ENCODE assay signal across 8 cellular contexts in the genomic region with DNA sequence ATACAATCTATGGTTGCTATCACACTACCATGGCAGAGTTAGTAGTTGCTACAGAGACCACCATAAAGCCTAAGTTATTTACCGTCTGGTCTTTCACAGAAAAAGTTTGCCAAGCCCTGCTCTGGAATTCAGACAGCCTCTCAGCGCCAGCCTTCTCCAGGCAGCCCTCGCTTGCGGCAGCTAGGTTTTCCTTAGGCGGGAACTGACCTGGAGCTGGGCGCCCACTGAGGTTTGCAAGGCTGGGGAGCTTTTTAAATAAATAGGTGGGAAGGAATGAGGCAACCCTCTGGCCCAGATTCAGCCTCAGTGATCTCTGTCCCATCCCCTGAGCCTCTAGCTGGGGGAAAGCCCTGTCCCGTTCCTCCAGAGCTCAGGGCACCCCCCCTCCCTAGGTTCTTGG. TPM values are rescaled to one million over a fixed set of nuclear protein-coding genes. Genes with fewer than 3 reads are reported as not detected.
DNase-seq lines count a peak whose midpoint lies in the region; ATAC-seq, FAIRE-seq and TF ChIP-seq lines count a peak whose summit lies in the region.

No MANE protein-coding gene starts in this region.

- H3K27me3 Mint-ChIP-seq in stimulated activated naive CD8-positive, alpha-beta T cell treated with anti-CD3 and anti-CD28 coated beads, Interleukin-15, Interleukin-2, amounts not matched to agents 100 ng/mL and 50 ng/mL, for 24 hours = peaks cover 13% of the 10 kb centered on the region
- peaks cover 0 to 12% of the 10 kb centered on the region in 2 donors for H3K27me3 Mint-ChIP-seq in natural killer cell treated with Interleukin-12 subunit alpha and Interleukin-12 subunit beta and Interleukin-15 and Interleukin-18, amount 100 ng/mL, for 72 hours

- no peak for ATAC-seq in stimulated activated naive CD8-positive, alpha-beta T cell treated with anti-CD3 and anti-CD28 coated beads, Interleukin-15, Interleukin-2, amounts not matched to agents 100 U/mL and 50 U/mL, for 24 hours
- ATAC-seq in natural killer cell treated with Interleukin-12 subunit alpha and Interleukin-12 subunit beta and Interleukin-15 and Interleukin-18, amount 100 ng/mL, for 72 hours = no peak
- no peak for ATAC-seq in HG02973 (IDR thresholded peaks at IDR 0.05; ENCODE audit: unreplicated experiment)

- H3K9me3 ChIP-seq in vagina = no peaks in the 10 kb centered on the region

- no peak for DNase-seq in stimulated activated naive CD8-positive, alpha-beta T cell treated with anti-CD3 and anti-CD28 coated beads, Interleukin-15, Interleukin-2, amounts not matched to agents 100 U/mL and 50 U/mL, for 24 hours
- no peak for DNase-seq in bronchial epithelial cell (ENCODE audit: low read depth)
- DNase-seq in natural killer cell treated with Interleukin-12 subunit alpha and Interleukin-12 subunit beta and Interleukin-15 and Interleukin-18, amount 100 ng/mL, for 72 hours (ENCODE audit: low spot score) = no peak
- no peak for DNase-seq in vagina (ENCODE audit: extremely low spot score in 2 of 2)
- DNase-seq in iPS-NIHi11 (ENCODE audit: low spot score) = no peak
- DNase-seq in NCI-H82 treated with DMSO at 0.1 percent for 48 hours (lab: John Stamatoyannopoulos, UW; ENCODE audit: unreplicated experiment) = no peak

- no peaks in the 10 kb centered on the region for H3K27me3 ChIP-seq in bronchial epithelial cell (ENCODE audit: control insufficient read depth, insufficient read depth, low read length)
- H3K27me3 ChIP-seq in vagina = no peaks in the 10 kb centered on the region

- H3K4me1 Mint-ChIP-seq in stimulated activated naive CD8-positive, alpha-beta T cell treated with anti-CD3 and anti-CD28 coated beads, Interleukin-15, Interleukin-2, amounts not matched to agents 100 ng/mL and 50 ng/mL, for 24 hours (ENCODE audit: low read depth) = peaks cover 13% of the 10 kb centered on the region
- H3K4me1 Mint-ChIP-seq in natural killer cell treated with Interleukin-12 subunit alpha and Interleukin-12 subunit beta and Interleukin-15 and Interleukin-18, amount 100 ng/mL, for 72 hours (ENCODE audit: low read depth in 2 of 2) = peaks cover 3 to 7% of the 10 kb centered on the region in 2 donors

- no peak overlapping the region for H3K27ac Mint-ChIP-seq in stimulated activated naive CD8-positive, alpha-beta T cell treated with anti-CD3 and anti-CD28 coated beads, Interleukin-15, Interleukin-2, amounts not matched to agents 100 ng/mL and 50 ng/mL, for 24 hours
- H3K27ac Mint-ChIP-seq in natural killer cell treated with Interleukin-12 subunit alpha and Interleukin-12 subunit beta and Interleukin-15 and Interleukin-18, amount 100 ng/mL, for 72 hours = no peak overlapping the region

- H3K36me3 Mint-ChIP-seq in stimulated activated naive CD8-positive, alpha-beta T cell treated with anti-CD3 and anti-CD28 coated beads, Interleukin-15, Interleukin-2, amounts not matched to agents 100 ng/mL and 50 ng/mL, for 24 hours (ENCODE audit: low read depth) = no peaks in the 10 kb centered on the region
- no peaks in the 10 kb centered on the region for H3K36me3 Mint-ChIP-seq in natural killer cell treated with Interleukin-12 subunit alpha and Interleukin-12 subunit beta and Interleukin-15 and Interleukin-18, amount 100 ng/mL, for 72 hours

- peak overlapping the region; percentile 68 for H3K27ac ChIP-seq in vagina

- H3K4me1 ChIP-seq in vagina = peaks cover 20% of the 10 kb centered on the region

- FAIRE-seq in bronchial epithelial cell (lab: Jason Lieb, UNC) = no peak

- no peak for TF ChIP-seq CTCF in bronchial epithelial cell (IDR thresholded peaks at IDR 0.05; ENCODE audit: insufficient read depth, low read length, severe bottlenecking)
- TF ChIP-seq CTCF in vagina (IDR thresholded peaks at IDR 0.05) = no peak

- H3K9me3 Mint-ChIP-seq in stimulated activated naive CD8-positive, alpha-beta T cell treated with anti-CD3 and anti-CD28 coated beads, Interleukin-15, Interleukin-2, amounts not matched to agents 100 ng/mL and 50 ng/mL, for 24 hours = no peaks in the 10 kb centered on the region
- no peaks in the 10 kb centered on the region for H3K9me3 Mint-ChIP-seq in natural killer cell treated with Interleukin-12 subunit alpha and Interleukin-12 subunit beta and Interleukin-15 and Interleukin-18, amount 100 ng/mL, for 72 hours

- peak overlapping the region; percentile 74 for H3K4me3 ChIP-seq in bronchial epithelial cell (ENCODE audit: low read depth, low read length)
- peak overlapping the region; percentile 56 to 94 for H3K4me3 ChIP-seq in vagina

- no peaks in the 10 kb centered on the region for H3K36me3 ChIP-seq in bronchial epithelial cell (ENCODE audit: control insufficient read depth, insufficient read depth, low read length)
- H3K36me3 ChIP-seq in vagina = no peaks in the 10 kb centered on the region

- no peak for TF ChIP-seq POLR2A in vagina (IDR thresholded peaks at IDR 0.05)

- intact Hi-C loops in vagina (cut with DNase I) = no loop called here

- H3K4me3 Mint-ChIP-seq in stimulated activated naive CD8-positive, alpha-beta T cell treated with anti-CD3 and anti-CD28 coated beads, Interleukin-15, Interleukin-2, amounts not matched to agents 100 ng/mL and 50 ng/mL, for 24 hours = peak overlapping the region; percentile 73
- peak overlapping the region; percentile 61 for H3K4me3 Mint-ChIP-seq in natural killer cell treated with Interleukin-12 subunit alpha and Interleukin-12 subunit beta and Interleukin-15 and Interleukin-18, amount 100 ng/mL, for 72 hours

RNA-seq across cellular contexts. Expression of a gene that starts 1.2 kb away (rescaled TPM):
- total RNA-seq in bronchial epithelial cell (47.5 and 75.8 TPM in 2 replicates), vagina (110 TPM)
- total RNA-seq in natural killer cell treated with Interleukin-12 subunit alpha and Interleukin-12 subunit beta and Interleukin-15 and Interleukin-18, amount 100 ng/mL, for 72 hours = 10 to 100 TPM; 16.1 to 25.2 TPM
